9 cellular contexts compared by ENCODE assay signal in the genomic region with DNA sequence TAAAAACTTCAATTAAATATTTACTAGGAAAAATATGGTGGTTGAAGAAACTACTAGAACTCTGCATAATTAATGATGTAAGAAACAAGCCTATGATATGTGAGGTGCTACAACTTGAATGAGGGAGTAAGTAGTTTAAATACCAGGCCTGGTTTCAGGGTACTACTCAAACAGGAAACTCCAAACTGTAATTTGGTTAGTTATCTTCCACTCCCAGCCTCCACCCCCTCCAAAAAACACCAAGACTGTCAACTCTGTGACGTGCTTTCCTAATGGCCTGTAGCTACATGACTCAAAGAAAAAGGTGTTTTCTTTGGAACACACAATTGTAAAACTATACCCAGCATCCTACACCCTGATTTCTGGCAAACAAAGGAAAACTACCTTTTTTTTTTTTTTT. TPM values are rescaled to one million over a fixed set of nuclear protein-coding genes. Genes with fewer than 3 reads are reported as not detected.
DNase-seq lines count a peak whose midpoint lies in the region; ATAC-seq, FAIRE-seq and TF ChIP-seq lines count a peak whose summit lies in the region.
"Had no signal": no experiment of that assay in that cellular context is flagged by ENCODE, and none has a peak within 500 bp of the region (broad histone marks: within the 10 kb centered on the region; RNA-seq: fewer than 3 reads in every experiment).

No MANE protein-coding gene starts in this region.

- H3K4me1 Mint-ChIP-seq in activated naive CD4-positive, alpha-beta T cell treated with anti-CD3 and anti-CD28 coated beads for 36 hours (ENCODE audit: low read depth): peaks cover 26% of the 10 kb centered on the region
- H3K4me1 Mint-ChIP-seq in naive thymus-derived CD8-positive, alpha-beta T cell: peaks cover 14 to 27% (median 20%) of the 10 kb centered on the region in 4 donors

- no peak overlapping the region for H3K9ac ChIP-seq in kidney (ENCODE audit: low read length in 2 of 2)

- CTCF ChIA-PET in activated naive CD4-positive, alpha-beta T cell treated with anti-CD3 and anti-CD28 coated beads for 36 hours (lab: Charles Lee): interaction anchor here (0.7 kb wide), 1 partner anchor 150 kb away, joined by 3 read pairs; no protein-coding TSS in a partner anchor

- H3K27ac ChIP-seq in kidney (ENCODE audit: low read depth in 2 of 2, low read length in 2 of 2): no peak overlapping the region

- no peak for FAIRE-seq in kidney (lab: Jason Lieb, UNC)

- H3K9me3 ChIP-seq in kidney (ENCODE audit: control insufficient read depth in 1 of 2, low read length in 2 of 2): no peaks in the 10 kb centered on the region

- H3K27me3 Mint-ChIP-seq in activated naive CD4-positive, alpha-beta T cell treated with anti-CD3 and anti-CD28 coated beads for 36 hours (ENCODE audit: low read depth): no peaks in the 10 kb centered on the region
- H3K27me3 Mint-ChIP-seq in naive thymus-derived CD8-positive, alpha-beta T cell: no peaks in the 10 kb centered on the region

- no peaks in the 10 kb centered on the region for H3K4me1 ChIP-seq in kidney (ENCODE audit: control insufficient read depth in 1 of 2, insufficient read depth in 1 of 2, low read depth in 1 of 2, low read length in 2 of 2)

- POLR2A ChIA-PET in naive thymus-derived CD8-positive, alpha-beta T cell (lab: Charles Lee): no interaction called here

- intact Hi-C loops in activated naive CD4-positive, alpha-beta T cell treated with anti-CD3 and anti-CD28 coated beads for 36 hours (cut with micrococcal nuclease): loop anchor here (1.0 to 2.0 kb wide), 3 partner anchors 11 to 202 kb away; no protein-coding TSS in a partner anchor
- intact Hi-C loops in kidney (cut with DNase I): no loop called here

- no peak overlapping the region for H3K4me3 Mint-ChIP-seq in activated naive CD4-positive, alpha-beta T cell treated with anti-CD3 and anti-CD28 coated beads for 36 hours
- no peak overlapping the region for H3K4me3 Mint-ChIP-seq in naive thymus-derived CD8-positive, alpha-beta T cell

- H3K36me3 ChIP-seq in kidney (ENCODE audit: control insufficient read depth in 1 of 2, insufficient read depth in 2 of 2, low read length in 2 of 2): peaks cover 0 to 2% of the 10 kb centered on the region in 2 donors

- peak overlapping the region; percentile 71 for H3K27ac Mint-ChIP-seq in activated naive CD4-positive, alpha-beta T cell treated with anti-CD3 and anti-CD28 coated beads for 36 hours
- H3K27ac Mint-ChIP-seq in naive thymus-derived CD8-positive, alpha-beta T cell: peak overlapping the region in 6 of 10 donors; percentile 4 to 63 (median 49)

- no peaks in the 10 kb centered on the region for H3K36me3 Mint-ChIP-seq in activated naive CD4-positive, alpha-beta T cell treated with anti-CD3 and anti-CD28 coated beads for 36 hours (ENCODE audit: low read depth)
- H3K36me3 Mint-ChIP-seq in naive thymus-derived CD8-positive, alpha-beta T cell: peaks cover 0 to 23% (median 10%) of the 10 kb centered on the region in 3 donors

- H3K4me3 ChIP-seq in kidney (ENCODE audit: low read length in 2 of 2): no peak overlapping the region

- no peaks in the 10 kb centered on the region for H3K9me3 Mint-ChIP-seq in activated naive CD4-positive, alpha-beta T cell treated with anti-CD3 and anti-CD28 coated beads for 36 hours
- H3K9me3 Mint-ChIP-seq in naive thymus-derived CD8-positive, alpha-beta T cell: no peaks in the 10 kb centered on the region

- no peak for TF ChIP-seq CTCF in kidney (IDR thresholded peaks at IDR 0.05; ENCODE audit: borderline replicate concordance, extremely low read depth, insufficient read depth)

- peak in 1 of 2 donors; percentile 81 for ATAC-seq in naive thymus-derived CD8-positive, alpha-beta T cell
- ATAC-seq in GM18498 (IDR thresholded peaks at IDR 0.05; ENCODE audit: unreplicated experiment) (no peak), HG03457 (IDR thresholded peaks at IDR 0.05; ENCODE audit: unreplicated experiment) (no peak)

- peak; percentile 9 for DNase-seq in GF-D8 (lab: John Stamatoyannopoulos, UW)
- DNase-seq in HT1080 (ENCODE audit: low read depth): peak; percentile 34
- peak; percentile 86 for DNase-seq in activated naive CD4-positive, alpha-beta T cell treated with anti-CD3 and anti-CD28 coated beads for 36 hours
- DNase-seq in naive thymus-derived CD8-positive, alpha-beta T cell: peak in 2 of 10 donors; percentile 8 to 17
- no peak for DNase-seq in kidney
- no peak for DNase-seq in T1000 (lab: John Stamatoyannopoulos, UW)
- DNase-seq: NCI-H2171 had no signal

RNA-seq across cellular contexts. Expression of a gene that starts 55.9 kb away (rescaled TPM):
- 138 and 163 TPM in 2 replicates for total RNA-seq in HT1080 (2014; rRNA removed; shearing (Covaris generic))
- 108 and 111 TPM in 2 replicates for polyA plus RNA-seq in HT1080 (2015; cell fraction: cytosol; rRNA removed)
- 102 and 110 TPM in 2 replicates for polyA plus RNA-seq in HT1080 (2015; cell fraction: nucleus; rRNA removed)
- total RNA-seq in activated naive CD4-positive, alpha-beta T cell treated with anti-CD3 and anti-CD28 coated beads for 36 hours: 100 to 1,000 TPM; 106 to 110 TPM
- total RNA-seq in naive thymus-derived CD8-positive, alpha-beta T cell: 10 to 100 TPM; 24.6 to 24.9 TPM
- polyA plus RNA-seq in naive thymus-derived CD8-positive, alpha-beta T cell: 10 to 100 TPM; 11.7 to 16.1 (median 12.2) TPM
- 19.9 TPM for total RNA-seq in kidney
- 5.7 TPM for polyA plus RNA-seq in kidney (ENCODE audit: insufficient read depth, low read depth, low replicate concordance)

Comparison
In these comparisons a context has a peak if more than half of its experiments do, and no peak if none do; other contexts are left out.
1. DNase-seq: peak in GF-D8 (single experiment), HT1080 (single experiment) and activated naive CD4-positive, alpha-beta T cell treated with anti-CD3 and anti-CD28 coated beads for 36 hours (single experiment); none in kidney (single experiment) and T1000 (single experiment).